In genomic region chr5:96279796-96280542, GRCh38 we compare ENCODE assay signal across 8 cellular contexts.
A peak's percentile ranks its signal among the peaks of the same experiment; 100 is the strongest.
DNase-seq lines count a peak whose midpoint lies in the region; ATAC-seq lines count a peak whose summit lies in the region.

No MANE protein-coding gene starts in this region.

- peak overlapping the region; percentile 57 for H3K27ac Mint-ChIP-seq in T-helper 1 cell treated with Interleukin-12 subunit alpha and Interleukin-12 subunit beta and Interleukin-4 antibody, amounts not matched to agents 30 μg/mL and 1 μg/mL, for 36 hours

- ATAC-seq in GM18861 (IDR thresholded peaks at IDR 0.05; ENCODE audit: unreplicated experiment) = peak; percentile 81
- peak; percentile 79 for ATAC-seq in HG02840 (IDR thresholded peaks at IDR 0.05; ENCODE audit: low FRiP score, unreplicated experiment)
- no peak for ATAC-seq in HG03097 (IDR thresholded peaks at IDR 0.05; ENCODE audit: low FRiP score, unreplicated experiment)

- no peaks in the 10 kb centered on the region for H3K9me3 Mint-ChIP-seq in T-helper 1 cell treated with Interleukin-12 subunit alpha and Interleukin-12 subunit beta and Interleukin-4 antibody, amounts not matched to agents 30 μg/mL and 1 μg/mL, for 36 hours

- DNase-seq in AG08395 (ENCODE audit: low spot score) (peak; percentile 32), NCI-H1417 (lab: John Stamatoyannopoulos, UW) (no peak), nucleus accumbens (lab: John Stamatoyannopoulos, UW) (no peak), DMS53 treated with DMSO at 0.1 percent for 48 hours (lab: John Stamatoyannopoulos, UW; ENCODE audit: unreplicated experiment) (no peak)

- peak overlapping the region; percentile 14 for H3K4me3 Mint-ChIP-seq in T-helper 1 cell treated with Interleukin-12 subunit alpha and Interleukin-12 subunit beta and Interleukin-4 antibody, amounts not matched to agents 30 μg/mL and 1 μg/mL, for 36 hours

- peaks cover 18% of the 10 kb centered on the region for H3K4me1 Mint-ChIP-seq in T-helper 1 cell treated with Interleukin-12 subunit alpha and Interleukin-12 subunit beta and Interleukin-4 antibody, amounts not matched to agents 30 μg/mL and 1 μg/mL, for 36 hours (ENCODE audit: low read depth)

- no peaks in the 10 kb centered on the region for H3K27me3 Mint-ChIP-seq in T-helper 1 cell treated with Interleukin-12 subunit alpha and Interleukin-12 subunit beta and Interleukin-4 antibody, amounts not matched to agents 30 μg/mL and 1 μg/mL, for 36 hours (ENCODE audit: low read depth)

- no peaks in the 10 kb centered on the region for H3K36me3 Mint-ChIP-seq in T-helper 1 cell treated with Interleukin-12 subunit alpha and Interleukin-12 subunit beta and Interleukin-4 antibody, amounts not matched to agents 30 μg/mL and 1 μg/mL, for 36 hours (ENCODE audit: low read depth)
